Comparison of ENCODE assay signal across 13 cellular contexts in the genomic region with DNA sequence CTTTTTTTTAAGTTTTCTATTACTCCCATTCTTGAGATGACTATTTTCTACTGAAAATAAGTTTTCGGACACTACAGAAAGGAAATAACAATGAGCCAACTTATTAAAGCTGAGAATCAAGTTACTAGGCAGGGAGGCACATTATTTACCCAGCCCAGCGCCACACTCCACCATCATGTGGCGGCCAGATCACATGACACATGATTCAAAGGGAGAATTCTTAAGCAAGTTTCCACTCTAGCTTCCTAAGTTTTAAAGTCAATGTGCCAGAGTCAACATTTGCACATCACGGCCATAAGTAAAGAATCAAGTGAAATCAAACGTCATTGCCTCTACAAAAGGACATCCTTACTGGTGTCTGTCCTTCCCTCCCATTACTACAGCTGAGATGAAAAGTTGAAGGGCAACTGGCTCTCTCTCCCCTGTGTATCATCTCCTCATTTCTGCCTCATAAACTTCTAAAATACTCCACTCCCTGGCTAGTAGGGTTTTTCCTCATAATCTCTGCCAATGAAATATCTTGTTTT.
A peak's percentile ranks its signal among the peaks of the same experiment; 100 is the strongest.
DNase-seq lines count a peak whose midpoint lies in the region; ATAC-seq and TF ChIP-seq lines count a peak whose summit lies in the region.
"Had no signal": no experiment of that assay in that cellular context is flagged by ENCODE, and none has a peak within 500 bp of the region (broad histone marks: within the 10 kb centered on the region; RNA-seq: fewer than 3 reads in every experiment).

No MANE protein-coding gene starts in this region.

- intact Hi-C loops in right cardiac atrium (cut with DNase I): no loop called here
- intact Hi-C loops in heart right ventricle (cut with DNase I): loop anchor here in 1 of 10 donors (10.0 kb wide), 1 partner anchor 522 kb away; no protein-coding TSS in a partner anchor
- intact Hi-C loops in tibial artery (cut with DNase I; ENCODE audit: low total_unique reads): no loop called here
- intact Hi-C loops in spleen (cut with DNase I; ENCODE audit: low total_unique reads): no loop called here

- no peaks in the 10 kb centered on the region for H3K27me3 ChIP-seq in right cardiac atrium (ENCODE audit: control insufficient read depth, insufficient read depth)
- no peaks in the 10 kb centered on the region for H3K27me3 ChIP-seq in heart right ventricle
- no peaks in the 10 kb centered on the region for H3K27me3 ChIP-seq in tibial artery
- no peaks in the 10 kb centered on the region for H3K27me3 ChIP-seq in spleen (replicated peaks in 1 of 7)
- H3K27me3 ChIP-seq: hepatocyte had no signal

- 95% methylated on average over 5 of the region's 5 CpGs for WGBS in right cardiac atrium
- 94 to 95% methylated on average over 5 of the region's 5 CpGs for WGBS in heart right ventricle, 2 donors
- WGBS in spleen, 5 donors: 90 to 95% (median 93%) methylated on average over 5 of the region's 5 CpGs

- ATAC-seq in right cardiac atrium (no peak), heart right ventricle (no peak), HG03108 (IDR thresholded peaks at IDR 0.05; ENCODE audit: unreplicated experiment) (no peak)
- ATAC-seq: stimulated activated naive B cell treated with anti-CD40 and anti-IgM and Interleukin-4, amounts not matched to agents 10 μg/mL and 1 μg/mL and 100 μg/mL, for 72 hours had no signal

- H3K9me3 ChIP-seq in right cardiac atrium (ENCODE audit: control insufficient read depth, low read length) (no peaks in the 10 kb centered on the region), heart right ventricle (no peaks in the 10 kb centered on the region), tibial artery (no peaks in the 10 kb centered on the region), spleen (no peaks in the 10 kb centered on the region)

- peaks cover 8% of the 10 kb centered on the region for H3K4me1 ChIP-seq in right cardiac atrium (ENCODE audit: control insufficient read depth, insufficient read depth, low read length)
- peaks cover 7 to 52% (median 32%) of the 10 kb centered on the region in 9 donors for H3K4me1 ChIP-seq in heart right ventricle
- H3K4me1 ChIP-seq in tibial artery: peaks cover 0 to 75% (median 23%) of the 10 kb centered on the region in 4 donors
- peaks cover 0 to 64% (median 21%) of the 10 kb centered on the region in 6 donors for H3K4me1 ChIP-seq in spleen

- H3K27ac ChIP-seq in right cardiac atrium (ENCODE audit: low read length) (no peak overlapping the region), heart right ventricle (no peak overlapping the region), tibial artery (peak overlapping the region; percentile 45 to 50), spleen (no peak overlapping the region)
- H3K27ac ChIP-seq: hepatocyte had no signal

- TF ChIP-seq POLR2A in spleen (IDR thresholded peaks at IDR 0.05): no peak

- DNase-seq in right cardiac atrium (peak in 2 of 3 donors; percentile 22 to 58), heart right ventricle (no peak), RPMI7951 (ENCODE audit: low read depth) (peak; percentile 73), left kidney (ENCODE audit: low read depth, low spot score) (peak; percentile 48), tibial artery (peak; percentile 68 to 85), spleen (no peak)
- DNase-seq: activated CD8-positive, alpha-beta memory T cell treated with anti-CD3 and anti-CD28 coated beads for 24 hours; GDM1; islet precursor cell; NCI-H187; stimulated activated naive B cell treated with anti-CD40 and anti-IgM and Interleukin-4, amounts not matched to agents 10 μg/mL and 1 μg/mL and 100 μg/mL, for 72 hours had no signal

- no peak overlapping the region for H3K4me3 ChIP-seq in right cardiac atrium (ENCODE audit: low read length)
- H3K4me3 ChIP-seq in heart right ventricle: no peak overlapping the region
- no peak overlapping the region for H3K4me3 ChIP-seq in tibial artery
- no peak overlapping the region for H3K4me3 ChIP-seq in spleen
- H3K4me3 ChIP-seq: hepatocyte had no signal

- TF ChIP-seq CTCF in heart right ventricle (IDR thresholded peaks at IDR 0.05): no peak
- TF ChIP-seq CTCF in tibial artery (IDR thresholded peaks at IDR 0.05): no peak
- TF ChIP-seq CTCF in spleen (IDR thresholded peaks at IDR 0.05 in 8 of 11, conservative IDR thresholded peaks at IDR 0.05 in 3 of 11): no peak

- H3K36me3 ChIP-seq in heart right ventricle (no peaks in the 10 kb centered on the region), tibial artery (no peaks in the 10 kb centered on the region), spleen (no peaks in the 10 kb centered on the region)

Comparison
In these comparisons a context has a peak if more than half of its experiments do, and no peak if none do; other contexts are left out.
1. DNase-seq: peak in right cardiac atrium (2 of 3), RPMI7951 (single experiment), left kidney (single experiment) and tibial artery (2 of 2); none in heart right ventricle (0 of 2) and spleen (single experiment).
2. H3K27ac ChIP-seq: peak in tibial artery (2 of 2); none in right cardiac atrium (single experiment), heart right ventricle (0 of 10) and spleen (0 of 8).